Comparison of ENCODE assay signal across 13 cellular contexts in the genomic region with DNA sequence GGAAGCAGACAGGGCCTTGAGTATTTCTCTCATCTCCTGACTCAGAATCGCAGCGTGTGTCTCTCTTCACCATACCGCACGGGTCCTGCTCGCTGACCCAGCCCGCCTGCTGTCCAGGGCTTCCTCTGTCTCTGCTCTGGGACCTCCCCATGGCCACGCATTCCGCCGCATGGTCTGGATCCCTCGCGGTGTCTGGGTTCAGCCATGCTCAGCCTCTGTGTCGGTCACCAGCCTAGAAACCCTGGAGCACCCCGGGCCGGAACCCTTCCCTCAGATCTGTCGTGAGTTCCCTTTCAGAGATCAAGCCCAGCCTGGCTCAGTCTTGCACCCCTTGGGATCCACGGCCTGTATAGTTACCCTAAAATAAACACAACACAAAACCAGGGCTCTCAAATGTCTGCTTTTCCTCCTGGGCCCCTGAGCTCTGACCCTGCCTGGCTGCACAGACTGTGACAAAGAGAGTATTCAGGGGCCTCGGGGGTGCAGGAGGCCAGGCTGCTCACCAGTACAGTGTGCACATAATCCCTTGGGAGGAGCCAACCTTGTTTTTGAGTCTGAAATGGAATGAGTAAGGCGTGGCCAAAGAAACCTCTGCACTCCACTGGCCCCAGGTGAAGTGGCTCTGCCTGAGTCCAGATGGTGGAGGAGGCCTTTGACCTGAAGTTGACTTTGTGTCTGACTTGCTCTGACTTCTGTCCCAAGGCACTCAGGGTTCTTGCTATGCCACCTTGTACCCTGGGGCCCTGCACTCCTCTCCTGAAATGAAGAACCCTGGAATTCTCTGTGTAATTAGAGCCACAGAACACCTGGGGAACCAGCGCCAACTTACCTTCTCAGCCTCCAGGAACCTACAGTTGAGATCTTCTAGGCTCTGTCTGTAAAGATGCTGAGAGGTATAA. TPM values are rescaled to one million over a fixed set of nuclear protein-coding genes. Genes with fewer than 3 reads are reported as not detected.
DNase-seq lines count a peak whose midpoint lies in the region; ATAC-seq and TF ChIP-seq lines count a peak whose summit lies in the region.
"Had no signal": no experiment of that assay in that cellular context is flagged by ENCODE, and none has a peak within 500 bp of the region (broad histone marks: within the 10 kb centered on the region; RNA-seq: fewer than 3 reads in every experiment).

No MANE protein-coding gene starts in this region.

- BruUV-seq in HCT116 (replicated peaks; lab: Mats Ljungman, UMichigan), result no TSS peak

- H3K4me3 ChIP-seq in HCT116 (replicated peaks in 1 of 2; ENCODE audit: low read depth in 1 of 2, low read length in 2 of 2) (no peak overlapping the region), parathyroid adenoma (ENCODE audit: low read depth, low read length) (no peak overlapping the region)
- H3K4me3 ChIP-seq: tibial artery had no signal

- H3K36me3 Mint-ChIP-seq in effector memory CD8-positive, alpha-beta T cell (ENCODE audit: insufficient read depth), result peaks cover under 1% of the 10 kb centered on the region

- no peak for TF ChIP-seq RAD21 in HCT116 (IDR thresholded peaks at IDR 0.05; ENCODE audit: low read depth)

- POLR2A ChIA-PET in HCT116 (lab: Charles Lee), result no interaction called here

- TF ChIP-seq POLR2A in HCT116 (IDR thresholded peaks at IDR 0.05; ENCODE audit: borderline replicate concordance, extremely low read depth, insufficient read depth, insufficient read length) (no peak), erythroblast (IDR thresholded peaks at IDR 0.05; ENCODE audit: low read length) (no peak)

- TF ChIP-seq CTCF in HCT116 (IDR thresholded peaks at IDR 0.05 in 2 of 3, conservative IDR thresholded peaks at IDR 0.05 in 1 of 3; ENCODE audit: borderline replicate concordance in 1 of 3, insufficient read depth in 1 of 3, low read depth in 2 of 3, low read length in 2 of 3), result no peak
- TF ChIP-seq CTCF in parathyroid adenoma (IDR thresholded peaks at IDR 0.05), result no peak

- H3K27me3 ChIP-seq in HCT116 (ENCODE audit: insufficient read depth, low read length) (no peaks in the 10 kb centered on the region), parathyroid adenoma (ENCODE audit: control insufficient read depth, insufficient read depth, low read length) (no peaks in the 10 kb centered on the region)

- H3K4me1 ChIP-seq in HCT116 (ENCODE audit: control insufficient read depth in 1 of 2, insufficient read depth in 2 of 2, low read length in 2 of 2) (peaks cover 20 to 30% of the 10 kb centered on the region in 2 experiments), parathyroid adenoma (peaks cover 23% of the 10 kb centered on the region)

- ATAC-seq in HCT116, result peak; percentile 82
- no peak for ATAC-seq in effector memory CD8-positive, alpha-beta T cell (replicated peaks)
- ATAC-seq in GM19397 (IDR thresholded peaks at IDR 0.05; ENCODE audit: unreplicated experiment), result no peak
- ATAC-seq in GM18502 (IDR thresholded peaks at IDR 0.05; ENCODE audit: poor library complexity, unreplicated experiment), result no peak
- ATAC-seq: Right ventricle myocardium inferior had no signal

- CTCF ChIA-PET in HCT116 (lab: Charles Lee), result no interaction called here

- no peak for DNase-seq in HCT116 (ENCODE audit: low read depth, low spot score)
- DNase-seq in NCI-H526 treated with DMSO at 0.1 percent for 48 hours (lab: John Stamatoyannopoulos, UW), result peak; percentile 78
- no peak for DNase-seq in effector memory CD8-positive, alpha-beta T cell
- DNase-seq in SW 1271 (lab: John Stamatoyannopoulos, UW), result no peak
- no peak for DNase-seq in erythroblast (lab: John Stamatoyannopoulos, UW)
- DNase-seq: Calu3, dermis blood vessel endothelial cell, H9, tibial artery had no signal

- no peaks in the 10 kb centered on the region for H3K9me3 Mint-ChIP-seq in effector memory CD8-positive, alpha-beta T cell

- no peaks in the 10 kb centered on the region for H3K36me3 ChIP-seq in HCT116 (ENCODE audit: control insufficient read depth in 1 of 2, insufficient read depth in 2 of 2, low read length in 2 of 2)
- H3K36me3 ChIP-seq in parathyroid adenoma (ENCODE audit: control insufficient read depth, insufficient read depth, low read length), result no peaks in the 10 kb centered on the region
- H3K36me3 ChIP-seq: tibial artery had no signal

- no peaks in the 10 kb centered on the region for H3K27me3 Mint-ChIP-seq in effector memory CD8-positive, alpha-beta T cell

- no peak overlapping the region for H2AFZ ChIP-seq in HCT116 (ENCODE audit: low read depth, low read length, poor library complexity, severe bottlenecking)
- no peak overlapping the region for H2AFZ ChIP-seq in parathyroid adenoma

- peaks cover 11 to 28% of the 10 kb centered on the region in 2 donors for H3K4me1 Mint-ChIP-seq in effector memory CD8-positive, alpha-beta T cell (ENCODE audit: low read depth in 2 of 2)

- H3K79me2 ChIP-seq in HCT116 (ENCODE audit: insufficient read depth, low read length) (peaks cover 4% of the 10 kb centered on the region; the same call in 1 of the 2 replicates), parathyroid adenoma (no peaks in the 10 kb centered on the region)

- no peaks in the 10 kb centered on the region for H3K9me2 ChIP-seq in HCT116 (ENCODE audit: insufficient read depth)

- peak overlapping the region; percentile 53 to 62 for H3K4me3 Mint-ChIP-seq in effector memory CD8-positive, alpha-beta T cell
- H3K4me3 Mint-ChIP-seq: H9 had no signal

- H3K9me3 ChIP-seq in HCT116 (ENCODE audit: control insufficient read depth in 1 of 2, insufficient read depth in 1 of 2, low read depth in 1 of 2, low read length in 2 of 2) (peaks cover 0 to 5% of the 10 kb centered on the region in 2 experiments; a peak in 1 of 4 replicates), parathyroid adenoma (ENCODE audit: control insufficient read depth, low read length) (no peaks in the 10 kb centered on the region)
- H3K9me3 ChIP-seq: tibial artery had no signal

- intact Hi-C loops in HCT116 (cut with micrococcal nuclease), result no loop called here

- H3K4me2 ChIP-seq in HCT116 (ENCODE audit: low read length) (peak overlapping the region; percentile 31), parathyroid adenoma (ENCODE audit: low read length) (no peak overlapping the region)

- RAD21 ChIA-PET in HCT116 (lab: Charles Lee; ENCODE audit: low non-redundant PET in 1 of 2, low total read pairs in 2 of 2, uncharacterized antibody in 2 of 2, unreplicated experiment in 2 of 2), result no interaction called here

- H3K27ac ChIP-seq in HCT116 (ENCODE audit: low read depth, low read length) (peak overlapping the region; percentile 17; the same call in 1 of the 2 replicates), parathyroid adenoma (peak overlapping the region; percentile 20)
- H3K27ac ChIP-seq: tibial artery had no signal

- peak overlapping the region in 1 of 2 donors; percentile 87 for H3K27ac Mint-ChIP-seq in effector memory CD8-positive, alpha-beta T cell

- no peaks in the 10 kb centered on the region for H4K20me1 ChIP-seq in HCT116 (ENCODE audit: insufficient read depth)

- 0 out of 2 replicates have a peak overlapping the region, but pooled peaks have one; percentile 0 for H3K9ac ChIP-seq in HCT116 (ENCODE audit: low read length)
- H3K9ac ChIP-seq in parathyroid adenoma, result no peak overlapping the region

TF ChIP-seq in HCT116, 20 proteins besides CTCF, POLR2A, EP300 and RAD21:
- TF ChIP-seq FOSL1 (IDR thresholded peaks at IDR 0.05; ENCODE audit: low read depth) (no peak), JUND (IDR thresholded peaks at IDR 0.05) (no peak), TCF7L2 (IDR thresholded peaks at IDR 0.05; ENCODE audit: borderline replicate concordance, extremely low read depth, insufficient read depth, insufficient read length) (no peak), SP1 (IDR thresholded peaks at IDR 0.05; ENCODE audit: low read depth) (no peak), YY1 (IDR thresholded peaks at IDR 0.05; ENCODE audit: extremely low read depth, insufficient replicate concordance, low read depth, low read length) (no peak), ZNF274 (IDR thresholded peaks at IDR 0.05; ENCODE audit: low read depth, low read length) (no peak), ZBTB33 (IDR thresholded peaks at IDR 0.05; ENCODE audit: extremely low read depth, insufficient replicate concordance, low read length) (no peak)
- TF ChIP-seq, protein P1, sequence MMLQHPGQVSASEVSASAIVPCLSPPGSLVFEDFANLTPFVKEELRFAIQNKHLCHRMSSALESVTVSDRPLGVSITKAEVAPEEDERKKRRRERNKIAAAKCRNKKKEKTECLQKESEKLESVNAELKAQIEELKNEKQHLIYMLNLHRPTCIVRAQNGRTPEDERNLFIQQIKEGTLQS (IDR thresholded peaks at IDR 0.05), result no peak

RNA-seq across cellular contexts. Expression of gene SPIRE2, which starts 5.8 kb away (rescaled TPM):
- 21.2 TPM for total RNA-seq in HCT116 (2021; ENCODE audit: unreplicated experiment)
- 10.8 and 11.3 TPM in 2 replicates for polyA plus RNA-seq in HCT116 (2012)

RNA-seq across cellular contexts. Expression of gene FANCA, which starts 6.0 kb away (rescaled TPM):
- total RNA-seq in HCT116 (2021; ENCODE audit: unreplicated experiment), result 167 TPM
- 64.6 and 69.6 TPM in 2 replicates for polyA plus RNA-seq in HCT116 (2012)

RNA-seq across cellular contexts. Expression of gene TCF25, which starts 51.0 kb away (rescaled TPM):
- total RNA-seq in HCT116 (2021; ENCODE audit: unreplicated experiment), result 345 TPM
- polyA plus RNA-seq in HCT116 (2012), result 354 and 371 TPM in 2 replicates
